Comparison of ENCODE assay signal across 8 cellular contexts in the genomic region with DNA sequence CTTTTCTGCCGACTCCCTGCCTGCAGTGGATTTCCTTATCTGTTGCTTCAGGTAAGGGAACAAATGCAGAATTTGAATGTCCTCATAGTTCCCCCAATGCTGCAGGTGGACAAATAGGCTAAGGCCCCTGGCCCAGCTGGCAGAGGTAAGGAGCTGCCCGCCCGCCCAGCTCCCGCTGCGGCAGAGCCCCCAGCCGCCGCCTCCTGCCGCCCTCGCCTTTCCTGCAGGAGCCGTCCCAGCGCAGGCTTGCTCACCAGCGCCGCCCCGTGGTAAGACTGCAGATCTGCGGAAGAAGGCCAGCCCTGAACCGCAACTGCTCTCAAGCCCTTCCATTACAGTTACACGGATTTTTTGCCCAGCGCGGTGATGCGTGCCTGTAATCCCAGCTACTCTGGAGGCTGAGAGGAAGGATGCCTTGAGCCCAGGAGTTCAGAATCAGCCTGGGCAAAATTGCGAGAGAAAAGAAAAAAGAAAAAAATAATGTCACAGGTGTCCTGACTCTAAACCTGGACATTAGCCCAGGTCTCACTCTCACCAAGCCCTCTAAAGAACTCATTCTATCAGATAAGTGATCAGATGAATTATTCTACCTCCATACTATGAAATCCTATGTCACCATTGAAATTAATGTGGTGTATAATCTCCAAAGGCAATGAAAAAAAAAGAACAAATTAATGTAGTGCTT. TPM values are rescaled to one million over a fixed set of nuclear protein-coding genes. Genes with fewer than 3 reads are reported as not detected.
DNase-seq lines count a peak whose midpoint lies in the region; ATAC-seq and TF ChIP-seq lines count a peak whose summit lies in the region.

No MANE protein-coding gene starts in this region.

- DNase-seq in DND-41 = peak; percentile 85
- DNase-seq in HuH-7 (ENCODE audit: low spot score) = peak; percentile 95
- no peak for DNase-seq in RWPE2 (ENCODE audit: low spot score)
- peak; percentile 85 for DNase-seq in activated effector memory CD4-positive, alpha-beta T cell treated with anti-CD3 and anti-CD28 coated beads, Interleukin-2, amount 50 U/mL, for 16 hours
- peak; percentile 51 for DNase-seq in foreskin melanocyte
- peak in 50 of 56 donors; percentile 26 to 83 (median 60) for DNase-seq in nucleus accumbens (lab: John Stamatoyannopoulos, UW)
- peak; percentile 84 for DNase-seq in testis
- DNase-seq in T1000 (lab: John Stamatoyannopoulos, UW) = no peak

- H3K4me2 ChIP-seq in DND-41 (ENCODE audit: insufficient read depth, low read length) = peak overlapping the region; percentile 46

- ATAC-seq in DND-41 (ENCODE audit: insufficient read depth, low read depth) (peak; percentile 94), RWPE2 (ENCODE audit: low read depth) (peak; percentile 70)

- H3K4me1 ChIP-seq in DND-41 (ENCODE audit: insufficient read depth, low read length) (peaks cover 15% of the 10 kb centered on the region), RWPE2 (ENCODE audit: insufficient read depth, poor library complexity, severe bottlenecking) (no peaks in the 10 kb centered on the region), testis (peaks cover 41% of the 10 kb centered on the region)

- no peak for TF ChIP-seq POLR2A in testis (IDR thresholded peaks at IDR 0.05)

- peak overlapping the region; percentile 19; the same call in 1 of the 2 replicates for H3K9ac ChIP-seq in DND-41 (ENCODE audit: low read depth, low read length)

- peak overlapping the region in 1 of 2 experiments; percentile 9; a peak in 1 of 4 replicates for H3K4me3 ChIP-seq in DND-41 (ENCODE audit: low read depth in 1 of 2, low read length in 2 of 2)
- no peak overlapping the region for H3K4me3 ChIP-seq in RWPE2 (ENCODE audit: severe bottlenecking)
- peak overlapping the region in 1 of 2 donors; percentile 18 for H3K4me3 ChIP-seq in testis

- H3K9me3 ChIP-seq in DND-41 (ENCODE audit: insufficient read depth, low read length, severe bottlenecking) (no peaks in the 10 kb centered on the region), RWPE2 (ENCODE audit: severe bottlenecking) (no peaks in the 10 kb centered on the region), testis (no peaks in the 10 kb centered on the region)

- TF ChIP-seq CTCF in DND-41 (IDR thresholded peaks at IDR 0.05; ENCODE audit: borderline replicate concordance, extremely low read depth, low read length, poor library complexity, severe bottlenecking) = peak; percentile 98
- peak; percentile 88 for TF ChIP-seq CTCF in RWPE2 (IDR thresholded peaks at IDR 0.05; ENCODE audit: poor library complexity, severe bottlenecking)
- TF ChIP-seq CTCF in testis (IDR thresholded peaks at IDR 0.05) = peak; percentile 82 to 95 (median 92)

- WGBS in testis, 2 donors = 11 to 13% methylated on average over 15 to 21 of the region's 21 CpGs

- no peaks in the 10 kb centered on the region for H4K20me1 ChIP-seq in DND-41 (ENCODE audit: insufficient read depth, low read length)

- peak overlapping the region; percentile 58 for H3K27ac ChIP-seq in DND-41 (ENCODE audit: low read length)
- H3K27ac ChIP-seq in RWPE2 (ENCODE audit: poor library complexity, severe bottlenecking) = no peak overlapping the region
- H3K27ac ChIP-seq in testis = no peak overlapping the region

- H3K27me3 ChIP-seq in DND-41 (ENCODE audit: insufficient read depth, low read length, poor library complexity) (no peaks in the 10 kb centered on the region), RWPE2 (ENCODE audit: insufficient read depth, poor library complexity, severe bottlenecking) (no peaks in the 10 kb centered on the region), testis (no peaks in the 10 kb centered on the region)

- intact Hi-C loops in testis (cut with DNase I; ENCODE audit: low total_unique reads) = no loop called here

- H3K36me3 ChIP-seq in DND-41 (ENCODE audit: insufficient read depth, low read length) (peaks cover 7% of the 10 kb centered on the region; the same call in 1 of the 2 replicates), RWPE2 (ENCODE audit: low read depth) (no peaks in the 10 kb centered on the region), testis (ENCODE audit: low read depth, missing control alignments) (no peaks in the 10 kb centered on the region)

- peak overlapping the region; percentile 11; the same call in 1 of the 2 replicates for H2AFZ ChIP-seq in DND-41 (ENCODE audit: low read depth, low read length)

- H3K79me2 ChIP-seq in DND-41 (ENCODE audit: insufficient read depth, low read length) = no peaks in the 10 kb centered on the region

RNA-seq across cellular contexts. Expression of gene EMID1, which starts 51.2 kb away (rescaled TPM):
- 1 to 10 TPM; 7.0 to 7.5 TPM for total RNA-seq in testis
- 6.2 TPM for polyA plus RNA-seq in testis (ENCODE audit: insufficient read depth, low read depth, low replicate concordance)

Comparison
In these comparisons a context has a peak if more than half of its experiments do, and no peak if none do; other contexts are left out.
1. DNase-seq: peak in DND-41 (single experiment), HuH-7 (single experiment), activated effector memory CD4-positive, alpha-beta T cell treated with anti-CD3 and anti-CD28 coated beads, Interleukin-2, amount 50 U/mL, for 16 hours (single experiment), foreskin melanocyte (single experiment), nucleus accumbens (50 of 56) and testis (single experiment); none in RWPE2 (single experiment) and T1000 (single experiment).
2. Peak in every context shown above with its lines, with median percentiles within 50 percentile points of each other: CTCF ChIP-seq.